16 cellular contexts compared by ENCODE assay signal in the genomic region with DNA sequence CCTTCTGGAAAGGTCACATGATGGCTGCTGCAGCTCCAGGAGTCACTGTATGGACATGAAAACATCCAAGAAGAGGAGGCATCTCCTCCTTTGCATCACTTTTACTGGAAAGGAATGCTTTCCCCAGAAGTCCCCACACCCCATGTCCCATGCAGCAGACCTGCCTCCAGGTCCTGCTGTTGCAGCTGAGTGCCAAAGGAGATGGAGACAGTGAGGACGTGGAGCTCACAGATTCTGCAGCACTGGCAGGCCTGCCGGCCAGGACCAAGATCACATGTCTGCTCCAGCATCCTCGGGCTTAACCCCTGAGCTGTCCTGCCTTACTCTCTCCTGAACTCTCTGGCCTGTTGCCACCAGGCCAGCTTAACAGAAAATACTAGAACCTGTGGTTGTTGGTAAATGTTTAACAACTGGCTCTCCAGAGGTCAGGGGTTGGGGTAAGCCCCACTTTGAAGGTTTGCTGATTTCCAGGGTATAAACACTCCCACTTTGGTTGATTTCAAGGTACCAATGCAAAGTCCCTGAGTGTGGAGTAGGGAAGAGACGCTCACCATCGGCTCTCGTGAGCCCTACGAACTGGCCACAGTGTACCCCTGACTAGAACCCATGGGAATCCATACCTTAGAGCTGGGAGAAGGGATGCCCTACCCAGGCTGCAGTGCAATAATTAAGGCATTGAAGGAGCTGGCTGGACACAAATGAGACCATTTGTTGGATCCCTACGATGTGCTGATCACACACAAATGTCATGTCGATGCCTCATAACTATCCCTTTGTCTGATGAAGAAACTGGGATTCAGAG.
DNase-seq lines count a peak whose midpoint lies in the region; ATAC-seq and TF ChIP-seq lines count a peak whose summit lies in the region.
"Had no signal": no experiment of that assay in that cellular context is flagged by ENCODE, and none has a peak within 500 bp of the region (broad histone marks: within the 10 kb centered on the region; RNA-seq: fewer than 3 reads in every experiment).

No MANE protein-coding gene starts in this region.

- peaks cover 10% of the 10 kb centered on the region for H3K4me1 Mint-ChIP-seq in activated T-cell treated with anti-CD3 and anti-CD28 coated beads, Interleukin-2, amount 50 U/mL, for 72 hours (ENCODE audit: low read depth)
- peaks cover 6% of the 10 kb centered on the region for H3K4me1 Mint-ChIP-seq in activated T-cell treated with anti-CD3 and anti-CD28 coated beads, Interleukin-2, amount 50 U/mL, for 4 hours (ENCODE audit: low read depth)
- no peaks in the 10 kb centered on the region for H3K4me1 Mint-ChIP-seq in stimulated activated memory B cell treated with anti-CD40 and anti-IgM and Interleukin-4, amounts not matched to agents 10 μg/mL and 1 μg/mL and 100 μg/mL, for 72 hours

- H3K9ac ChIP-seq in liver (ENCODE audit: low read depth in 1 of 2, low read length in 2 of 2), result no peak overlapping the region

- H3K27ac ChIP-seq in RWPE1, result peak overlapping the region; percentile 3; the same call in 1 of the 2 replicates
- H3K27ac ChIP-seq in liver (ENCODE audit: low read depth in 1 of 2, low read length in 2 of 2), result peak overlapping the region in 1 of 2 donors; percentile 15
- H3K27ac ChIP-seq: C4-2B had no signal

- H3K4me1 ChIP-seq in liver (ENCODE audit: control insufficient read depth in 4 of 4, insufficient read depth in 4 of 4, low read length in 3 of 4), result peaks cover 0 to 26% (median 14%) of the 10 kb centered on the region in 4 donors

- peak overlapping the region; percentile 1 for H3K27ac Mint-ChIP-seq in activated T-cell treated with anti-CD3 and anti-CD28 coated beads, Interleukin-2, amount 50 U/mL, for 72 hours
- H3K27ac Mint-ChIP-seq in stimulated activated memory B cell treated with anti-CD40 and anti-IgM and Interleukin-4, amounts not matched to agents 10 μg/mL and 1 μg/mL and 100 μg/mL, for 72 hours, result no peak overlapping the region

- H3K4me3 ChIP-seq in liver (ENCODE audit: low read depth in 1 of 3, low read length in 3 of 3), result no peak overlapping the region

- H3K36me3 Mint-ChIP-seq in activated T-cell treated with anti-CD3 and anti-CD28 coated beads, Interleukin-2, amount 50 U/mL, for 72 hours (ENCODE audit: insufficient read depth in 2 of 2), result no peaks in the 10 kb centered on the region
- H3K36me3 Mint-ChIP-seq in activated T-cell treated with anti-CD3 and anti-CD28 coated beads, Interleukin-2, amount 50 U/mL, for 4 hours (ENCODE audit: insufficient read depth), result no peaks in the 10 kb centered on the region
- H3K36me3 Mint-ChIP-seq in stimulated activated memory B cell treated with anti-CD40 and anti-IgM and Interleukin-4, amounts not matched to agents 10 μg/mL and 1 μg/mL and 100 μg/mL, for 72 hours, result no peaks in the 10 kb centered on the region

- CTCF ChIA-PET in RWPE1 (lab: Yijun Ruan, JAX), result interaction anchor here (0.6 kb wide), 1 partner anchor 808 kb away, joined by 5 read pairs; no protein-coding TSS in a partner anchor

- H3K9me3 ChIP-seq in liver (ENCODE audit: control insufficient read depth in 4 of 4, low read length in 3 of 4), result no peaks in the 10 kb centered on the region
- H3K9me3 ChIP-seq: Caco-2 had no signal

- TF ChIP-seq RAD21 in liver (IDR thresholded peaks at IDR 0.05), result peak; percentile 22 to 29

- no peaks in the 10 kb centered on the region for H3K9me3 Mint-ChIP-seq in activated T-cell treated with anti-CD3 and anti-CD28 coated beads, Interleukin-2, amount 50 U/mL, for 72 hours
- no peaks in the 10 kb centered on the region for H3K9me3 Mint-ChIP-seq in activated T-cell treated with anti-CD3 and anti-CD28 coated beads, Interleukin-2, amount 50 U/mL, for 4 hours
- peaks cover 6% of the 10 kb centered on the region for H3K9me3 Mint-ChIP-seq in stimulated activated memory B cell treated with anti-CD40 and anti-IgM and Interleukin-4, amounts not matched to agents 10 μg/mL and 1 μg/mL and 100 μg/mL, for 72 hours

- WGBS in liver, result 57% methylated on average over 9 of the region's 9 CpGs

- H3K4me3 Mint-ChIP-seq in activated T-cell treated with anti-CD3 and anti-CD28 coated beads, Interleukin-2, amount 50 U/mL, for 72 hours, result no peak overlapping the region
- H3K4me3 Mint-ChIP-seq in activated T-cell treated with anti-CD3 and anti-CD28 coated beads, Interleukin-2, amount 50 U/mL, for 4 hours, result no peak overlapping the region
- no peak overlapping the region for H3K4me3 Mint-ChIP-seq in stimulated activated memory B cell treated with anti-CD40 and anti-IgM and Interleukin-4, amounts not matched to agents 10 μg/mL and 1 μg/mL and 100 μg/mL, for 72 hours

- H3K27me3 Mint-ChIP-seq in activated T-cell treated with anti-CD3 and anti-CD28 coated beads, Interleukin-2, amount 50 U/mL, for 72 hours (ENCODE audit: low read depth), result peaks cover 17% of the 10 kb centered on the region
- no peaks in the 10 kb centered on the region for H3K27me3 Mint-ChIP-seq in activated T-cell treated with anti-CD3 and anti-CD28 coated beads, Interleukin-2, amount 50 U/mL, for 4 hours (ENCODE audit: low read depth)
- peaks cover 44% of the 10 kb centered on the region for H3K27me3 Mint-ChIP-seq in stimulated activated memory B cell treated with anti-CD40 and anti-IgM and Interleukin-4, amounts not matched to agents 10 μg/mL and 1 μg/mL and 100 μg/mL, for 72 hours

- DNase-seq in activated T-cell treated with anti-CD3 and anti-CD28 coated beads, Interleukin-2, amount 50 U/mL, for 72 hours, result no peak
- DNase-seq in activated T-cell treated with anti-CD3 and anti-CD28 coated beads, Interleukin-2, amount 50 U/mL, for 4 hours, result no peak
- DNase-seq in RWPE1 (ENCODE audit: low spot score), result no peak
- DNase-seq: DMS153, KG1, NCI-H1092, NCI-H1694, NCI-H510A treated with DMSO at 0.1 percent for 48 hours, NCI-H82, SHP77 had no signal

- TF ChIP-seq CTCF in RWPE1 (conservative IDR thresholded peaks at IDR 0.05; ENCODE audit: low read depth) (no peak), liver (IDR thresholded peaks at IDR 0.05; ENCODE audit: low read depth, low read length, missing input control) (no peak)

- POLR2A ChIA-PET in RWPE1 (lab: Yijun Ruan, JAX; ENCODE audit: low non-redundant PET), result no interaction called here

- no peaks in the 10 kb centered on the region for H3K27me3 ChIP-seq in liver (ENCODE audit: control insufficient read depth in 4 of 4, insufficient read depth in 4 of 4, low read length in 3 of 4)

- no peak for ATAC-seq in activated T-cell treated with anti-CD3 and anti-CD28 coated beads, Interleukin-2, amount 50 U/mL, for 72 hours (replicated peaks in 1 of 2)
- ATAC-seq in activated T-cell treated with anti-CD3 and anti-CD28 coated beads, Interleukin-2, amount 50 U/mL, for 4 hours, result no peak
- ATAC-seq in stimulated activated memory B cell treated with anti-CD40 and anti-IgM and Interleukin-4, amounts not matched to agents 10 μg/mL and 1 μg/mL and 100 μg/mL, for 72 hours, result peak; percentile 10
- ATAC-seq in GM21528 (IDR thresholded peaks at IDR 0.05; ENCODE audit: low FRiP score, unreplicated experiment) (no peak), HG03342 (IDR thresholded peaks at IDR 0.05; ENCODE audit: unreplicated experiment) (no peak)

- H3K36me3 ChIP-seq in liver (ENCODE audit: control insufficient read depth in 4 of 4, insufficient read depth in 3 of 4, low read depth in 1 of 4, low read length in 3 of 4), result no peaks in the 10 kb centered on the region

TF ChIP-seq in liver, 16 proteins besides CTCF, POLR2A, EP300 and RAD21:
- TF ChIP-seq, protein P1, sequence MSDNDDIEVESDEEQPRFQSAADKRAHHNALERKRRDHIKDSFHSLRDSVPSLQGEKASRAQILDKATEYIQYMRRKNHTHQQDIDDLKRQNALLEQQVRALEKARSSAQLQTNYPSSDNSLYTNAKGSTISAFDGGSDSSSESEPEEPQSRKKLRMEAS (IDR thresholded peaks at IDR 0.05), result peak; percentile 25
- peak; percentile 12 for TF ChIP-seq SP1 (IDR thresholded peaks at IDR 0.05)
- TF ChIP-seq HNF4A (conservative IDR thresholded peaks at IDR 0.05), result peak; percentile 26 to 39
- TF ChIP-seq RXRA (IDR thresholded peaks at IDR 0.05), result peak; percentile 33 to 69
- TF ChIP-seq, protein P2, sequence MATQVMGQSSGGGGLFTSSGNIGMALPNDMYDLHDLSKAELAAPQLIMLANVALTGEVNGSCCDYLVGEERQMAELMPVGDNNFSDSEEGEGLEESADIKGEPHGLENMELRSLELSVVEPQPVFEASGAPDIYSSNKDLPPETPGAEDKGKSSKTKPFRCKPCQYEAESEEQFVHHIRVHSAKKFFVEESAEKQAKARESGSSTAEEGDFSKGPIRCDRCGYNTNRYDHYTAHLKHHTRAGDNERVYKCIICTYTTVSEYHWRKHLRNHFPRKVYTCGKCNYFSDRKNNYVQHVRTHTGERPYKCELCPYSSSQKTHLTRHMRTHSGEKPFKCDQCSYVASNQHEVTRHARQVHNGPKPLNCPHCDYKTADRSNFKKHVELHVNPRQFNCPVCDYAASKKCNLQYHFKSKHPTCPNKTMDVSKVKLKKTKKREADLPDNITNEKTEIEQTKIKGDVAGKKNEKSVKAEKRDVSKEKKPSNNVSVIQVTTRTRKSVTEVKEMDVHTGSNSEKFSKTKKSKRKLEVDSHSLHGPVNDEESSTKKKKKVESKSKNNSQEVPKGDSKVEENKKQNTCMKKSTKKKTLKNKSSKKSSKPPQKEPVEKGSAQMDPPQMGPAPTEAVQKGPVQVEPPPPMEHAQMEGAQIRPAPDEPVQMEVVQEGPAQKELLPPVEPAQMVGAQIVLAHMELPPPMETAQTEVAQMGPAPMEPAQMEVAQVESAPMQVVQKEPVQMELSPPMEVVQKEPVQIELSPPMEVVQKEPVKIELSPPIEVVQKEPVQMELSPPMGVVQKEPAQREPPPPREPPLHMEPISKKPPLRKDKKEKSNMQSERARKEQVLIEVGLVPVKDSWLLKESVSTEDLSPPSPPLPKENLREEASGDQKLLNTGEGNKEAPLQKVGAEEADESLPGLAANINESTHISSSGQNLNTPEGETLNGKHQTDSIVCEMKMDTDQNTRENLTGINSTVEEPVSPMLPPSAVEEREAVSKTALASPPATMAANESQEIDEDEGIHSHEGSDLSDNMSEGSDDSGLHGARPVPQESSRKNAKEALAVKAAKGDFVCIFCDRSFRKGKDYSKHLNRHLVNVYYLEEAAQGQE (IDR thresholded peaks at IDR 0.05), result no peak
- TF ChIP-seq JUND (IDR thresholded peaks at IDR 0.05), result no peak
